7 cellular contexts compared by ENCODE assay signal in genomic region chr16:57478396-57479024, GRCh38.
DNase-seq lines count a peak whose midpoint lies in the region; TF ChIP-seq lines count a peak whose summit lies in the region.
"Had no signal": no experiment of that assay in that cellular context is flagged by ENCODE, and none has a peak within 500 bp of the region (broad histone marks: within the 10 kb centered on the region; RNA-seq: fewer than 3 reads in every experiment).

No MANE protein-coding gene starts in this region.

- H3K4me3 ChIP-seq in AG09309 (ENCODE audit: control insufficient read depth, low read depth, low read length), result peak overlapping the region; percentile 45
- peak overlapping the region; percentile 46 for H3K4me3 ChIP-seq in astrocyte of the cerebellum (ENCODE audit: low read depth, low read length)
- H3K4me3 ChIP-seq in muscle layer of duodenum (ENCODE audit: low read depth in 1 of 2, low read length in 2 of 2), result peak overlapping the region; percentile 54 to 66

- H3K9me3 ChIP-seq in muscle layer of duodenum (ENCODE audit: control insufficient read depth in 1 of 2, low read length in 2 of 2), result no peaks in the 10 kb centered on the region

- no peak overlapping the region for H3K27ac ChIP-seq in muscle layer of duodenum (ENCODE audit: low read length)

- peaks cover 0 to 15% of the 10 kb centered on the region in 2 donors for H3K4me1 ChIP-seq in muscle layer of duodenum (ENCODE audit: control insufficient read depth in 1 of 2, insufficient read depth in 2 of 2, low read length in 2 of 2)

- TF ChIP-seq CTCF in AG09309 (IDR thresholded peaks at IDR 0.05; ENCODE audit: control insufficient read depth, insufficient read depth, low read depth, low read length, missing control alignments) (no peak), astrocyte of the cerebellum (IDR thresholded peaks at IDR 0.05; ENCODE audit: low read depth, low read length, missing control alignments) (no peak)

- in situ Hi-C loops in astrocyte of the cerebellum (cut with HindIII; ENCODE audit: low sequenced_read_pairs), result no loop called here

- DNase-seq in AG09309 (ENCODE audit: low read depth), result no peak
- no peak for DNase-seq in astrocyte of the cerebellum (ENCODE audit: low read depth)
- no peak for DNase-seq in NOMO-1 treated with DMSO at 0.1 percent for 48 hours (lab: John Stamatoyannopoulos, UW; ENCODE audit: unreplicated experiment)
- DNase-seq in NCI-H510A treated with DMSO at 0.1 percent for 48 hours (lab: John Stamatoyannopoulos, UW), result no peak
- no peak for DNase-seq in putamen (ENCODE audit: low spot score)
- DNase-seq: NCI-H524 treated with DMSO at 0.1 percent for 48 hours had no signal

- H3K27me3 ChIP-seq in muscle layer of duodenum (ENCODE audit: low read depth, low read length), result no peaks in the 10 kb centered on the region

- H3K36me3 ChIP-seq in muscle layer of duodenum (ENCODE audit: control insufficient read depth in 1 of 2, insufficient read depth in 2 of 2, low read length in 2 of 2), result peaks cover 6 to 13% of the 10 kb centered on the region in 2 donors
